ENCODE assay signal across 18 cellular contexts in the genomic region with DNA sequence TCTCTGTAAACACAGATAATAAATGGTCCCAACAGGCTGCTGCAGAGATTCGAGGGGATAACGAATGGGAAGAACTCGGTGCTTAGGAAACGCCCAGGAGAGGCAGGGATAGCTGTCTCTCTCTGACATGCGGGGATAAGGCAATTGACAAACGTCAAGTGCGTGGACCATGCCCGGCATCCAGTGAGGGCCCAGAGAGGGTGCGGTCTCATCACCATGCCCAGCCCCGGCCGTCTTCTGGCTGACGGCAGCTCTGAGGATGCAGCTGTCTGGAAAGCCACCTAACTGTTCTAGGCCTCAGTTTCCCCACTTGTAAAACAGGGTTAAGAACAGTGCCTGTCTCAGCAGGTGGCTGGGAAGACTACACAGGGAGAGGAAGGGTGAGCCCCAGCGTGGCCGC.
DNase-seq lines count a peak whose midpoint lies in the region; ATAC-seq and TF ChIP-seq lines count a peak whose summit lies in the region.
"Had no signal": no experiment of that assay in that cellular context is flagged by ENCODE, and none has a peak within 500 bp of the region (broad histone marks: within the 10 kb centered on the region; RNA-seq: fewer than 3 reads in every experiment).

No MANE protein-coding gene starts in this region.

- H3K9ac ChIP-seq in BLaER1, result 0 out of 2 replicates have a peak overlapping the region, but pooled peaks have one; percentile 8
- no peak overlapping the region for H3K9ac ChIP-seq in mucosa of rectum (ENCODE audit: low read depth in 1 of 2, low read length in 2 of 2)

- ATAC-seq in RWPE2 (ENCODE audit: low read depth) (no peak), GM18867 (IDR thresholded peaks at IDR 0.05; ENCODE audit: unreplicated experiment) (no peak), GM18868 (IDR thresholded peaks at IDR 0.05; ENCODE audit: unreplicated experiment) (no peak)
- no peak for ATAC-seq in stimulated activated effector memory CD8-positive, alpha-beta T cell treated with anti-CD3 and anti-CD28 coated beads, Interleukin-12 subunit alpha, Interleukin-12 subunit beta, amount 100 ng/mL, for 72 hours
- no peak for ATAC-seq in stimulated activated naive CD8-positive, alpha-beta T cell treated with anti-CD3 and anti-CD28 coated beads, Interleukin-15, Interleukin-2, amounts not matched to agents 100 U/mL and 50 U/mL, for 24 hours
- ATAC-seq: A549; CD8-positive, alpha-beta T cell; GM23338; HCT116 had no signal

- peaks cover 22% of the 10 kb centered on the region for H4K20me1 ChIP-seq in BLaER1

- no peaks in the 10 kb centered on the region for H3K9me3 Mint-ChIP-seq in stimulated activated effector memory CD8-positive, alpha-beta T cell treated with anti-CD3 and anti-CD28 coated beads, Interleukin-12 subunit alpha, Interleukin-12 subunit beta, amount 100 ng/mL, for 72 hours
- H3K9me3 Mint-ChIP-seq: CD4-positive, CD25-positive, alpha-beta regulatory T cell; CD8-positive, alpha-beta T cell; GM23338; H9 had no signal

- H3K4me2 ChIP-seq in BLaER1, result no peak overlapping the region
- H3K4me2 ChIP-seq: A549, GM23338 had no signal

- no peaks in the 10 kb centered on the region for H3K36me3 Mint-ChIP-seq in stimulated activated effector memory CD8-positive, alpha-beta T cell treated with anti-CD3 and anti-CD28 coated beads, Interleukin-12 subunit alpha, Interleukin-12 subunit beta, amount 100 ng/mL, for 72 hours
- H3K36me3 Mint-ChIP-seq: CD4-positive, CD25-positive, alpha-beta regulatory T cell; CD8-positive, alpha-beta T cell had no signal

- H3K27ac ChIP-seq in BLaER1, result no peak overlapping the region
- H3K27ac ChIP-seq in RWPE2 (ENCODE audit: poor library complexity, severe bottlenecking), result no peak overlapping the region
- peak overlapping the region; percentile 12 to 16 for H3K27ac ChIP-seq in mucosa of rectum (ENCODE audit: low read depth in 2 of 2, low read length in 2 of 2)
- H3K27ac ChIP-seq: A549, C4-2B had no signal

- peak overlapping the region; percentile 92 for H3K27ac Mint-ChIP-seq in stimulated activated effector memory CD8-positive, alpha-beta T cell treated with anti-CD3 and anti-CD28 coated beads, Interleukin-12 subunit alpha, Interleukin-12 subunit beta, amount 100 ng/mL, for 72 hours
- H3K27ac Mint-ChIP-seq: CD8-positive, alpha-beta T cell; GM23338 had no signal

- peaks cover 39% of the 10 kb centered on the region for H3K4me1 Mint-ChIP-seq in stimulated activated effector memory CD8-positive, alpha-beta T cell treated with anti-CD3 and anti-CD28 coated beads, Interleukin-12 subunit alpha, Interleukin-12 subunit beta, amount 100 ng/mL, for 72 hours

- peaks cover 33% of the 10 kb centered on the region for H3K36me3 ChIP-seq in BLaER1
- peaks cover 30% of the 10 kb centered on the region for H3K36me3 ChIP-seq in RWPE2 (ENCODE audit: low read depth)
- peaks cover 0 to 7% of the 10 kb centered on the region in 2 donors for H3K36me3 ChIP-seq in mucosa of rectum (ENCODE audit: control insufficient read depth in 2 of 2, insufficient read depth in 2 of 2, low read length in 2 of 2)

- H3K9me3 ChIP-seq in BLaER1 (no peaks in the 10 kb centered on the region), RWPE2 (ENCODE audit: severe bottlenecking) (no peaks in the 10 kb centered on the region), mucosa of rectum (ENCODE audit: control insufficient read depth in 2 of 2, low read length in 2 of 2) (no peaks in the 10 kb centered on the region)
- H3K9me3 ChIP-seq: A549, Caco-2 had no signal

- no peak for TF ChIP-seq CTCF in RWPE2 (IDR thresholded peaks at IDR 0.05; ENCODE audit: poor library complexity, severe bottlenecking)

- H3K4me3 Mint-ChIP-seq in stimulated activated effector memory CD8-positive, alpha-beta T cell treated with anti-CD3 and anti-CD28 coated beads, Interleukin-12 subunit alpha, Interleukin-12 subunit beta, amount 100 ng/mL, for 72 hours, result no peak overlapping the region
- H3K4me3 Mint-ChIP-seq: CD4-positive, CD25-positive, alpha-beta regulatory T cell; CD8-positive, alpha-beta T cell; GM23338 had no signal

- no peak overlapping the region for H3K4me3 ChIP-seq in BLaER1
- H3K4me3 ChIP-seq in RWPE2 (ENCODE audit: severe bottlenecking), result no peak overlapping the region
- no peak overlapping the region for H3K4me3 ChIP-seq in mucosa of rectum (ENCODE audit: low read length in 2 of 2)
- H3K4me3 ChIP-seq: A549, GM23338 had no signal

- peak; percentile 38 for DNase-seq in RWPE2 (ENCODE audit: low spot score)
- DNase-seq in stimulated activated effector memory CD8-positive, alpha-beta T cell treated with anti-CD3 and anti-CD28 coated beads, Interleukin-12 subunit alpha, Interleukin-12 subunit beta, amount 100 ng/mL, for 72 hours (ENCODE audit: low spot score in 2 of 2), result no peak
- DNase-seq in stimulated activated naive CD8-positive, alpha-beta T cell treated with anti-CD3 and anti-CD28 coated beads, Interleukin-15, Interleukin-2, amounts not matched to agents 100 U/mL and 50 U/mL, for 24 hours, result no peak
- DNase-seq: 8988T; Caco-2; CD4-positive, CD25-positive, alpha-beta regulatory T cell; CD8-positive, alpha-beta T cell; DMS153; DND-41; H9 had no signal

- H3K4me1 ChIP-seq in BLaER1, result peaks cover 62% of the 10 kb centered on the region
- peaks cover 22% of the 10 kb centered on the region for H3K4me1 ChIP-seq in RWPE2 (ENCODE audit: insufficient read depth, poor library complexity, severe bottlenecking)
- H3K4me1 ChIP-seq in mucosa of rectum (ENCODE audit: control insufficient read depth in 2 of 2, insufficient read depth in 2 of 2, low read length in 2 of 2), result peaks cover 29 to 33% of the 10 kb centered on the region in 2 donors
- H3K4me1 ChIP-seq: Caco-2 had no signal

- H3K27me3 ChIP-seq in BLaER1 (no peaks in the 10 kb centered on the region), RWPE2 (ENCODE audit: insufficient read depth, poor library complexity, severe bottlenecking) (no peaks in the 10 kb centered on the region), mucosa of rectum (ENCODE audit: control insufficient read depth in 2 of 2, insufficient read depth in 2 of 2, low read length in 2 of 2) (no peaks in the 10 kb centered on the region)

Comparison
In these comparisons a context has a peak if more than half of its experiments do, and no peak if none do; other contexts are left out.
1. H3K27ac ChIP-seq: peak in mucosa of rectum (2 of 2); none in BLaER1 (single experiment) and RWPE2 (single experiment).